ENCODE assay signal across 19 cellular contexts in genomic region chr3:13133471-13133981, GRCh38.
DNase-seq lines count a peak whose midpoint lies in the region; ATAC-seq and TF ChIP-seq lines count a peak whose summit lies in the region.
"Had no signal": no experiment of that assay in that cellular context is flagged by ENCODE, and none has a peak within 500 bp of the region (broad histone marks: within the 10 kb centered on the region; RNA-seq: fewer than 3 reads in every experiment).

No MANE protein-coding gene starts in this region.

- no peaks in the 10 kb centered on the region for H3K9me3 Mint-ChIP-seq in activated naive CD8-positive, alpha-beta T cell treated with anti-CD3 and anti-CD28 coated beads, Interleukin-2, amount 10 ng/mL, durations not matched to agents 7 days and 5 days
- H3K9me3 Mint-ChIP-seq in activated naive CD8-positive, alpha-beta T cell treated with anti-CD3 and anti-CD28 coated beads, Interleukin-2, amount 50 U/mL, for 24 hours = no peaks in the 10 kb centered on the region
- H3K9me3 Mint-ChIP-seq: GM23338 had no signal

- no peaks in the 10 kb centered on the region for H3K4me1 ChIP-seq in suprapubic skin

- H3K36me3 Mint-ChIP-seq in activated naive CD8-positive, alpha-beta T cell treated with anti-CD3 and anti-CD28 coated beads, Interleukin-2, amount 10 ng/mL, durations not matched to agents 7 days and 5 days = no peaks in the 10 kb centered on the region
- H3K36me3 Mint-ChIP-seq in activated naive CD8-positive, alpha-beta T cell treated with anti-CD3 and anti-CD28 coated beads, Interleukin-2, amount 50 U/mL, for 24 hours (ENCODE audit: low read depth) = no peaks in the 10 kb centered on the region

- H3K27ac ChIP-seq in suprapubic skin = no peak overlapping the region
- H3K27ac ChIP-seq: HL-60, PC-9 had no signal

- TF ChIP-seq CTCF in suprapubic skin (IDR thresholded peaks at IDR 0.05) = no peak

- WGBS in suprapubic skin = 69% methylated on average over 14 of the region's 14 CpGs

- no peaks in the 10 kb centered on the region for H3K27me3 ChIP-seq in suprapubic skin

- no peak for ATAC-seq in activated naive CD8-positive, alpha-beta T cell treated with anti-CD3 and anti-CD28 coated beads, Interleukin-2, amount 10 ng/mL, durations not matched to agents 7 days and 5 days (ENCODE audit: low read depth)
- no peak for ATAC-seq in activated naive CD8-positive, alpha-beta T cell treated with anti-CD3 and anti-CD28 coated beads, Interleukin-2, amount 50 U/mL, for 24 hours
- ATAC-seq: GM12878, GM23338, K562 had no signal

- no peak overlapping the region for H3K4me3 ChIP-seq in suprapubic skin
- H3K4me3 ChIP-seq: GM12878, GM23338, K562, PC-9 had no signal

- peaks cover 5% of the 10 kb centered on the region for H3K4me1 Mint-ChIP-seq in activated naive CD8-positive, alpha-beta T cell treated with anti-CD3 and anti-CD28 coated beads, Interleukin-2, amount 10 ng/mL, durations not matched to agents 7 days and 5 days
- peaks cover 3% of the 10 kb centered on the region for H3K4me1 Mint-ChIP-seq in activated naive CD8-positive, alpha-beta T cell treated with anti-CD3 and anti-CD28 coated beads, Interleukin-2, amount 50 U/mL, for 24 hours

- peaks cover 24% of the 10 kb centered on the region for H3K27me3 Mint-ChIP-seq in activated naive CD8-positive, alpha-beta T cell treated with anti-CD3 and anti-CD28 coated beads, Interleukin-2, amount 10 ng/mL, durations not matched to agents 7 days and 5 days
- H3K27me3 Mint-ChIP-seq in activated naive CD8-positive, alpha-beta T cell treated with anti-CD3 and anti-CD28 coated beads, Interleukin-2, amount 50 U/mL, for 24 hours = peaks cover 6% of the 10 kb centered on the region

- H3K9me3 ChIP-seq in suprapubic skin = no peaks in the 10 kb centered on the region

- POLR2A ChIA-PET in activated naive CD8-positive, alpha-beta T cell treated with anti-CD3 and anti-CD28 coated beads, Interleukin-2, amount 10 ng/mL, durations not matched to agents 7 days and 5 days (lab: Charles Lee) = no interaction called here

- TF ChIP-seq EP300 in suprapubic skin (IDR thresholded peaks at IDR 0.05) = no peak

- no peak overlapping the region for H3K4me3 Mint-ChIP-seq in activated naive CD8-positive, alpha-beta T cell treated with anti-CD3 and anti-CD28 coated beads, Interleukin-2, amount 10 ng/mL, durations not matched to agents 7 days and 5 days
- no peak overlapping the region for H3K4me3 Mint-ChIP-seq in activated naive CD8-positive, alpha-beta T cell treated with anti-CD3 and anti-CD28 coated beads, Interleukin-2, amount 50 U/mL, for 24 hours
- H3K4me3 Mint-ChIP-seq: GM23338 had no signal

- DNase-seq in activated naive CD8-positive, alpha-beta T cell treated with anti-CD3 and anti-CD28 coated beads, Interleukin-2, amount 10 ng/mL, durations not matched to agents 7 days and 5 days = peak; percentile 16
- no peak for DNase-seq in activated naive CD8-positive, alpha-beta T cell treated with anti-CD3 and anti-CD28 coated beads, Interleukin-2, amount 50 U/mL, for 24 hours
- DNase-seq in ecto neural progenitor cell (ENCODE audit: low spot score) = peak; percentile 23
- DNase-seq in mesenteric fat pad (ENCODE audit: low spot score) = peak; percentile 53
- DNase-seq in suprapubic skin (ENCODE audit: low spot score in 2 of 2) = peak; percentile 48 to 76
- no peak for DNase-seq in NCI-H2171 treated with DMSO at 0.1 percent for 48 hours (lab: John Stamatoyannopoulos, UW)
- no peak for DNase-seq in T-helper 1 cell
- DNase-seq in NCI-H2107 (lab: John Stamatoyannopoulos, UW) = no peak
- DNase-seq: C1 segment of cervical spinal cord, NCI-H1048, NCI-H146, NCI-H2081 treated with DMSO at 0.1 percent for 48 hours, NCI-H345, NCI-H69, PC-9 had no signal

- no peaks in the 10 kb centered on the region for H3K36me3 ChIP-seq in suprapubic skin

- no peak overlapping the region for H3K27ac Mint-ChIP-seq in activated naive CD8-positive, alpha-beta T cell treated with anti-CD3 and anti-CD28 coated beads, Interleukin-2, amount 10 ng/mL, durations not matched to agents 7 days and 5 days
- no peak overlapping the region for H3K27ac Mint-ChIP-seq in activated naive CD8-positive, alpha-beta T cell treated with anti-CD3 and anti-CD28 coated beads, Interleukin-2, amount 50 U/mL, for 24 hours
- H3K27ac Mint-ChIP-seq: GM23338 had no signal

- TF ChIP-seq POLR2A in suprapubic skin (IDR thresholded peaks at IDR 0.05) = no peak

Comparison
In these comparisons a context has a peak if more than half of its experiments do, and no peak if none do; other contexts are left out.
1. DNase-seq: peak in activated naive CD8-positive, alpha-beta T cell treated with anti-CD3 and anti-CD28 coated beads, Interleukin-2, amount 10 ng/mL, durations not matched to agents 7 days and 5 days (single experiment), ecto neural progenitor cell (single experiment), mesenteric fat pad (single experiment) and suprapubic skin (2 of 2); none in activated naive CD8-positive, alpha-beta T cell treated with anti-CD3 and anti-CD28 coated beads, Interleukin-2, amount 50 U/mL, for 24 hours (single experiment), NCI-H2171 treated with DMSO at 0.1 percent for 48 hours (single experiment), T-helper 1 cell (0 of 5) and NCI-H2107 (single experiment).